ENCODE assay signal across 16 cellular contexts in the genomic region with DNA sequence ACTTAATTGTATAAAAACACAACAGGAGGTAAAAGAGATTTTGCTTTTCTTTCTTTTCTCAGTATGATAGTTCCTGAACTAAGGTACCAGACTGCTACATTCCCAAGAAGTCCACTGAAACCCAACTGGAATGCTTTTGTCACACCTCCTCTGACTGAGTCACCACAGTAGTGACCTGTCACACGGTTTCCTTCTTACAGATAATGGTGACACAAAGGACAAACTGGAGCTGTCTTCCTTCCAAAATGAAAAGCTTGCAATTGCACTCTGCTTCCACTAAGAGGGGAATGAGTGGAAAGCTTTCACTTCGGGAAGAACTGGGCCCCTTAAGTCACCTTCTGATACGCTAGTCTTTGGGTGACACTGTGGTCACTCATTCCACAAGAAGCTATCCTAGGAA.
DNase-seq lines count a peak whose midpoint lies in the region; ATAC-seq, FAIRE-seq and TF ChIP-seq lines count a peak whose summit lies in the region.
"Had no signal": no experiment of that assay in that cellular context is flagged by ENCODE, and none has a peak within 500 bp of the region (broad histone marks: within the 10 kb centered on the region; RNA-seq: fewer than 3 reads in every experiment).

No MANE protein-coding gene starts in this region.

- no peaks in the 10 kb centered on the region for H3K9me3 Mint-ChIP-seq in stimulated activated memory B cell treated with anti-CD40 and anti-IgM and Interleukin-4, amounts not matched to agents 10 μg/mL and 1 μg/mL and 100 μg/mL, for 72 hours

- H3K9ac ChIP-seq in kidney (ENCODE audit: low read length in 2 of 2) = no peak overlapping the region

- peak overlapping the region; percentile 21 for H3K27ac Mint-ChIP-seq in stimulated activated memory B cell treated with anti-CD40 and anti-IgM and Interleukin-4, amounts not matched to agents 10 μg/mL and 1 μg/mL and 100 μg/mL, for 72 hours
- H3K27ac Mint-ChIP-seq: B cell had no signal

- peak; percentile 44 for ATAC-seq in Right ventricle myocardium superior (ENCODE audit: poor library complexity)
- peak; percentile 27 to 62 for ATAC-seq in left cardiac atrium
- ATAC-seq in stimulated activated memory B cell treated with anti-CD40 and anti-IgM and Interleukin-4, amounts not matched to agents 10 μg/mL and 1 μg/mL and 100 μg/mL, for 72 hours = no peak
- ATAC-seq: activated CD8-positive, alpha-beta T cell treated with anti-CD3 and anti-CD28 coated beads, Interleukin-2, amount 10 ng/mL, durations not matched to agents 7 days and 5 days; gastroesophageal sphincter had no signal

- H3K27ac ChIP-seq in right atrium auricular region (no peak overlapping the region), kidney (ENCODE audit: low read depth in 2 of 2, low read length in 2 of 2) (no peak overlapping the region)
- H3K27ac ChIP-seq: coronary artery, gastroesophageal sphincter had no signal

- no peak overlapping the region for H3K4me3 ChIP-seq in right atrium auricular region
- H3K4me3 ChIP-seq in kidney (ENCODE audit: low read length in 2 of 2) = no peak overlapping the region
- H3K4me3 ChIP-seq: coronary artery, gastroesophageal sphincter had no signal

- H3K27me3 ChIP-seq in right atrium auricular region = no peaks in the 10 kb centered on the region
- H3K27me3 ChIP-seq: gastroesophageal sphincter had no signal

- CTCF ChIA-PET in HEK293T (lab: Yijun Ruan, JAX) = interaction anchor here (0.7 to 1.9 kb wide), 2 partner anchors 10 to 18 kb away, joined by 4 to 6 read pairs; no protein-coding TSS in a partner anchor

- peaks cover 0 to 16% of the 10 kb centered on the region in 2 donors for H3K4me1 ChIP-seq in right atrium auricular region
- H3K4me1 ChIP-seq in kidney (ENCODE audit: control insufficient read depth in 1 of 2, insufficient read depth in 1 of 2, low read depth in 1 of 2, low read length in 2 of 2) = peaks cover 0 to 6% of the 10 kb centered on the region in 2 donors

- DNase-seq in Right ventricle myocardium superior = no peak
- DNase-seq in right atrium auricular region (ENCODE audit: low spot score) = no peak
- DNase-seq in RKO (ENCODE audit: low spot score) = peak; percentile 58
- DNase-seq in left cardiac atrium = no peak
- DNase-seq in NCI-H1105 (lab: John Stamatoyannopoulos, UW) = no peak
- no peak for DNase-seq in HEK293T (ENCODE audit: extremely low spot score)
- DNase-seq in kidney = no peak
- DNase-seq: activated CD8-positive, alpha-beta T cell treated with anti-CD3 and anti-CD28 coated beads, Interleukin-2, amount 10 ng/mL, durations not matched to agents 7 days and 5 days; activated naive CD4-positive, alpha-beta T cell; nucleus accumbens; T1000 had no signal

- H3K36me3 Mint-ChIP-seq in stimulated activated memory B cell treated with anti-CD40 and anti-IgM and Interleukin-4, amounts not matched to agents 10 μg/mL and 1 μg/mL and 100 μg/mL, for 72 hours = peaks cover 61% of the 10 kb centered on the region

- H3K9me3 ChIP-seq in right atrium auricular region (no peaks in the 10 kb centered on the region), kidney (ENCODE audit: control insufficient read depth in 1 of 2, low read length in 2 of 2) (no peaks in the 10 kb centered on the region)
- H3K9me3 ChIP-seq: gastroesophageal sphincter had no signal

- peaks cover 16% of the 10 kb centered on the region for H3K4me1 Mint-ChIP-seq in stimulated activated memory B cell treated with anti-CD40 and anti-IgM and Interleukin-4, amounts not matched to agents 10 μg/mL and 1 μg/mL and 100 μg/mL, for 72 hours
- H3K4me1 Mint-ChIP-seq: B cell had no signal

- H3K27me3 Mint-ChIP-seq in stimulated activated memory B cell treated with anti-CD40 and anti-IgM and Interleukin-4, amounts not matched to agents 10 μg/mL and 1 μg/mL and 100 μg/mL, for 72 hours = no peaks in the 10 kb centered on the region
- H3K27me3 Mint-ChIP-seq: B cell had no signal

- peaks cover 12% of the 10 kb centered on the region for H3K36me3 ChIP-seq in right atrium auricular region
- peaks cover 0 to 18% of the 10 kb centered on the region in 2 donors for H3K36me3 ChIP-seq in kidney (ENCODE audit: control insufficient read depth in 1 of 2, insufficient read depth in 2 of 2, low read length in 2 of 2)

- FAIRE-seq in kidney (lab: Jason Lieb, UNC) = no peak
- FAIRE-seq: urothelium cell line had no signal

- POLR2A ChIA-PET in HEK293T (lab: Yijun Ruan, JAX) = no interaction called here

- intact Hi-C loops in Right ventricle myocardium superior (cut with DNase I) = no loop called here
- intact Hi-C loops in left cardiac atrium (cut with DNase I) = no loop called here
- intact Hi-C loops in kidney (cut with DNase I) = no loop called here

- H3K4me3 Mint-ChIP-seq in stimulated activated memory B cell treated with anti-CD40 and anti-IgM and Interleukin-4, amounts not matched to agents 10 μg/mL and 1 μg/mL and 100 μg/mL, for 72 hours = no peak overlapping the region
- H3K4me3 Mint-ChIP-seq: activated CD8-positive, alpha-beta T cell treated with anti-CD3 and anti-CD28 coated beads, Interleukin-2, amount 10 ng/mL, durations not matched to agents 7 days and 5 days; B cell had no signal

- TF ChIP-seq CTCF in right atrium auricular region (IDR thresholded peaks at IDR 0.05) (no peak), kidney (IDR thresholded peaks at IDR 0.05; ENCODE audit: borderline replicate concordance, extremely low read depth, insufficient read depth) (no peak)

TF ChIP-seq in HEK293T, 16 proteins besides CTCF, POLR2A, EP300 and RAD21:
- TF ChIP-seq NFRKB (IDR thresholded peaks at IDR 0.05) = no peak
- no peak for TF ChIP-seq BHLHE40 (IDR thresholded peaks at IDR 0.05; ENCODE audit: borderline replicate concordance)
- TF ChIP-seq FOXM1 (IDR thresholded peaks at IDR 0.05; ENCODE audit: borderline replicate concordance) = no peak
- TF ChIP-seq TARDBP (IDR thresholded peaks at IDR 0.05) = no peak
- no peak for TF ChIP-seq SP1 (IDR thresholded peaks at IDR 0.05)
- no peak for TF ChIP-seq SUZ12 (IDR thresholded peaks at IDR 0.05)
- no peak for TF ChIP-seq CTBP1 (IDR thresholded peaks at IDR 0.05; ENCODE audit: borderline replicate concordance)
- TF ChIP-seq ARNT (IDR thresholded peaks at IDR 0.05) = no peak
- no peak for TF ChIP-seq ZNF384 (IDR thresholded peaks at IDR 0.05)
- TF ChIP-seq ELF4 (IDR thresholded peaks at IDR 0.05) = no peak
- no peak for TF ChIP-seq HDGF (IDR thresholded peaks at IDR 0.05; ENCODE audit: borderline replicate concordance)
- no peak for TF ChIP-seq LEF1 (IDR thresholded peaks at IDR 0.05; ENCODE audit: borderline replicate concordance)
- no peak for TF ChIP-seq FOXA1 (IDR thresholded peaks at IDR 0.05)
- TF ChIP-seq, protein P1, sequence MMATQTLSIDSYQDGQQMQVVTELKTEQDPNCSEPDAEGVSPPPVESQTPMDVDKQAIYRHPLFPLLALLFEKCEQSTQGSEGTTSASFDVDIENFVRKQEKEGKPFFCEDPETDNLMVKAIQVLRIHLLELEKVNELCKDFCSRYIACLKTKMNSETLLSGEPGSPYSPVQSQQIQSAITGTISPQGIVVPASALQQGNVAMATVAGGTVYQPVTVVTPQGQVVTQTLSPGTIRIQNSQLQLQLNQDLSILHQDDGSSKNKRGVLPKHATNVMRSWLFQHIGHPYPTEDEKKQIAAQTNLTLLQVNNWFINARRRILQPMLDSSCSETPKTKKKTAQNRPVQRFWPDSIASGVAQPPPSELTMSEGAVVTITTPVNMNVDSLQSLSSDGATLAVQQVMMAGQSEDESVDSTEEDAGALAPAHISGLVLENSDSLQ (IDR thresholded peaks at IDR 0.05) = no peak
- no peak for TF ChIP-seq L3MBTL2 (conservative IDR thresholded peaks at IDR 0.05)
- no peak for TF ChIP-seq FOXK2 (IDR thresholded peaks at IDR 0.05)
TF ChIP-seq in HEK293T: peak in this region for 0.
